19 cellular contexts compared by ENCODE assay signal in genomic region chr16:68468849-68469248, GRCh38. TPM values are rescaled to one million over a fixed set of nuclear protein-coding genes. Genes with fewer than 3 reads are reported as not detected.
DNase-seq lines count a peak whose midpoint lies in the region; ATAC-seq, FAIRE-seq and TF ChIP-seq lines count a peak whose summit lies in the region.
"Had no signal": no experiment of that assay in that cellular context is flagged by ENCODE, and none has a peak within 500 bp of the region (broad histone marks: within the 10 kb centered on the region; RNA-seq: fewer than 3 reads in every experiment).

No MANE protein-coding gene starts in this region.

- peak overlapping the region; percentile 64 for H3K27ac Mint-ChIP-seq in activated CD8-positive, alpha-beta T cell treated with anti-CD3 and anti-CD28 coated beads, Interleukin-2, amount 10 ng/mL, durations not matched to agents 7 days and 5 days
- H3K27ac Mint-ChIP-seq in activated CD8-positive, alpha-beta T cell treated with anti-CD3 and anti-CD28 coated beads for 36 hours: no peak overlapping the region
- peak overlapping the region; percentile 27 for H3K27ac Mint-ChIP-seq in dendritic cell treated with granulocyte-macrophage colony-stimulating factor and Interleukin-4, amounts not matched to agents 40 ng/mL and 50 ng/mL, for 4 days
- peak overlapping the region; percentile 4 for H3K27ac Mint-ChIP-seq in stimulated activated naive B cell treated with anti-CD40 and anti-IgM and Interleukin-4, amounts not matched to agents 10 μg/mL and 1 μg/mL and 100 μg/mL, for 72 hours

- H3K4me1 Mint-ChIP-seq in activated CD8-positive, alpha-beta T cell treated with anti-CD3 and anti-CD28 coated beads, Interleukin-2, amount 10 ng/mL, durations not matched to agents 7 days and 5 days (ENCODE audit: low read depth): peaks cover 46% of the 10 kb centered on the region
- peaks cover 38% of the 10 kb centered on the region for H3K4me1 Mint-ChIP-seq in activated CD8-positive, alpha-beta T cell treated with anti-CD3 and anti-CD28 coated beads for 36 hours (ENCODE audit: low read depth)
- H3K4me1 Mint-ChIP-seq in dendritic cell treated with granulocyte-macrophage colony-stimulating factor and Interleukin-4, amounts not matched to agents 40 ng/mL and 50 ng/mL, for 4 days (ENCODE audit: low read depth): peaks cover 67% of the 10 kb centered on the region
- H3K4me1 Mint-ChIP-seq in stimulated activated naive B cell treated with anti-CD40 and anti-IgM and Interleukin-4, amounts not matched to agents 10 μg/mL and 1 μg/mL and 100 μg/mL, for 72 hours: peaks cover 34 to 60% of the 10 kb centered on the region in 2 donors
- H3K4me1 Mint-ChIP-seq: neural crest cell had no signal

- no peak for DNase-seq in activated CD8-positive, alpha-beta T cell treated with anti-CD3 and anti-CD28 coated beads, Interleukin-2, amount 10 ng/mL, durations not matched to agents 7 days and 5 days
- DNase-seq in activated CD8-positive, alpha-beta T cell treated with anti-CD3 and anti-CD28 coated beads for 36 hours: no peak
- DNase-seq in KBM-7 (peak; percentile 25), GM10266 (ENCODE audit: extremely low spot score) (no peak), LoVo (ENCODE audit: low spot score) (no peak), RCC 7860 (ENCODE audit: low spot score) (no peak)
- DNase-seq in stimulated activated naive B cell treated with anti-CD40 and anti-IgM and Interleukin-4, amounts not matched to agents 10 μg/mL and 1 μg/mL and 100 μg/mL, for 72 hours: no peak
- DNase-seq: ACHN; activated CD4-positive, CD25-positive, alpha-beta regulatory T cell; amniotic stem cell; DMS79; GM23248; NCI-H510A; psoas muscle; SHP77 treated with DMSO at 0.1 percent for 48 hours; stimulated activated CD4-positive, alpha-beta T cell treated with anti-CD3 and anti-CD28 coated beads, Interleukin-4, amount 100 ng/mL, for 4 hours had no signal

- no peaks in the 10 kb centered on the region for H3K9me3 Mint-ChIP-seq in activated CD8-positive, alpha-beta T cell treated with anti-CD3 and anti-CD28 coated beads, Interleukin-2, amount 10 ng/mL, durations not matched to agents 7 days and 5 days (ENCODE audit: insufficient read depth)
- H3K9me3 Mint-ChIP-seq in activated CD8-positive, alpha-beta T cell treated with anti-CD3 and anti-CD28 coated beads for 36 hours: no peaks in the 10 kb centered on the region
- peaks cover 2% of the 10 kb centered on the region for H3K9me3 Mint-ChIP-seq in dendritic cell treated with granulocyte-macrophage colony-stimulating factor and Interleukin-4, amounts not matched to agents 40 ng/mL and 50 ng/mL, for 4 days
- peaks cover under 1% of the 10 kb centered on the region in 2 donors for H3K9me3 Mint-ChIP-seq in stimulated activated naive B cell treated with anti-CD40 and anti-IgM and Interleukin-4, amounts not matched to agents 10 μg/mL and 1 μg/mL and 100 μg/mL, for 72 hours
- H3K9me3 Mint-ChIP-seq: neural crest cell had no signal

- no peak for FAIRE-seq in RCC 7860 (lab: Jason Lieb, UNC)
- FAIRE-seq: frontal cortex had no signal

- no peak for TF ChIP-seq CTCF in activated CD8-positive, alpha-beta T cell treated with anti-CD3 and anti-CD28 coated beads for 36 hours (IDR thresholded peaks at IDR 0.05)
- TF ChIP-seq CTCF in GM10266 (IDR thresholded peaks at IDR 0.05; ENCODE audit: control insufficient read depth, insufficient read depth, low read depth, missing control alignments): no peak

- peaks cover 5% of the 10 kb centered on the region for H3K27me3 Mint-ChIP-seq in activated CD8-positive, alpha-beta T cell treated with anti-CD3 and anti-CD28 coated beads, Interleukin-2, amount 10 ng/mL, durations not matched to agents 7 days and 5 days (ENCODE audit: low read depth)
- no peaks in the 10 kb centered on the region for H3K27me3 Mint-ChIP-seq in activated CD8-positive, alpha-beta T cell treated with anti-CD3 and anti-CD28 coated beads for 36 hours
- no peaks in the 10 kb centered on the region for H3K27me3 Mint-ChIP-seq in dendritic cell treated with granulocyte-macrophage colony-stimulating factor and Interleukin-4, amounts not matched to agents 40 ng/mL and 50 ng/mL, for 4 days
- no peaks in the 10 kb centered on the region for H3K27me3 Mint-ChIP-seq in stimulated activated naive B cell treated with anti-CD40 and anti-IgM and Interleukin-4, amounts not matched to agents 10 μg/mL and 1 μg/mL and 100 μg/mL, for 72 hours

- POLR2A ChIA-PET in activated CD8-positive, alpha-beta T cell treated with anti-CD3 and anti-CD28 coated beads, Interleukin-2, amount 10 ng/mL, durations not matched to agents 7 days and 5 days (lab: Charles Lee): no interaction called here
- POLR2A ChIA-PET in activated CD8-positive, alpha-beta T cell treated with anti-CD3 and anti-CD28 coated beads for 36 hours (lab: Charles Lee): interaction anchor here (0.6 to 1.8 kb wide), 3 partner anchors 224 to 1765 kb away, joined by 3 to 5 read pairs (median 3); partner anchors contain the start of genes PLA2G15 and TANGO6

- peak overlapping the region; percentile 26 for H3K4me3 Mint-ChIP-seq in activated CD8-positive, alpha-beta T cell treated with anti-CD3 and anti-CD28 coated beads, Interleukin-2, amount 10 ng/mL, durations not matched to agents 7 days and 5 days
- no peak overlapping the region for H3K4me3 Mint-ChIP-seq in activated CD8-positive, alpha-beta T cell treated with anti-CD3 and anti-CD28 coated beads for 36 hours
- no peak overlapping the region for H3K4me3 Mint-ChIP-seq in dendritic cell treated with granulocyte-macrophage colony-stimulating factor and Interleukin-4, amounts not matched to agents 40 ng/mL and 50 ng/mL, for 4 days
- no peak overlapping the region for H3K4me3 Mint-ChIP-seq in stimulated activated naive B cell treated with anti-CD40 and anti-IgM and Interleukin-4, amounts not matched to agents 10 μg/mL and 1 μg/mL and 100 μg/mL, for 72 hours
- H3K4me3 Mint-ChIP-seq: neural crest cell had no signal

- in situ Hi-C loops in KBM-7 (cut with MboI; ENCODE audit: low pct_unique_long_range_greater_than_20kb, low sequenced_read_pairs): no loop called here

- intact Hi-C loops in activated CD8-positive, alpha-beta T cell treated with anti-CD3 and anti-CD28 coated beads for 36 hours (cut with micrococcal nuclease): no loop called here
- intact Hi-C loops in dendritic cell treated with granulocyte-macrophage colony-stimulating factor and Interleukin-4, amounts not matched to agents 40 ng/mL and 50 ng/mL, for 4 days (cut with micrococcal nuclease): no loop called here

- ATAC-seq in activated CD8-positive, alpha-beta T cell treated with anti-CD3 and anti-CD28 coated beads, Interleukin-2, amount 10 ng/mL, durations not matched to agents 7 days and 5 days: no peak
- no peak for ATAC-seq in activated CD8-positive, alpha-beta T cell treated with anti-CD3 and anti-CD28 coated beads for 36 hours
- no peak for ATAC-seq in stimulated activated naive B cell treated with anti-CD40 and anti-IgM and Interleukin-4, amounts not matched to agents 10 μg/mL and 1 μg/mL and 100 μg/mL, for 72 hours (replicated peaks)
- ATAC-seq: psoas muscle had no signal

- H3K36me3 Mint-ChIP-seq in activated CD8-positive, alpha-beta T cell treated with anti-CD3 and anti-CD28 coated beads, Interleukin-2, amount 10 ng/mL, durations not matched to agents 7 days and 5 days (ENCODE audit: low read depth): no peaks in the 10 kb centered on the region
- no peaks in the 10 kb centered on the region for H3K36me3 Mint-ChIP-seq in activated CD8-positive, alpha-beta T cell treated with anti-CD3 and anti-CD28 coated beads for 36 hours (ENCODE audit: low read depth)
- H3K36me3 Mint-ChIP-seq in dendritic cell treated with granulocyte-macrophage colony-stimulating factor and Interleukin-4, amounts not matched to agents 40 ng/mL and 50 ng/mL, for 4 days (ENCODE audit: low read depth): no peaks in the 10 kb centered on the region
- H3K36me3 Mint-ChIP-seq in stimulated activated naive B cell treated with anti-CD40 and anti-IgM and Interleukin-4, amounts not matched to agents 10 μg/mL and 1 μg/mL and 100 μg/mL, for 72 hours: peaks cover 0 to under 1% of the 10 kb centered on the region in 2 donors

- CTCF ChIA-PET in activated CD8-positive, alpha-beta T cell treated with anti-CD3 and anti-CD28 coated beads, Interleukin-2, amount 10 ng/mL, durations not matched to agents 7 days and 5 days (lab: Charles Lee): interaction anchor here (0.7 to 4.6 kb wide), 8 partner anchors 13 to 207 kb away, joined by 3 to 31 read pairs (median 4); no protein-coding TSS in a partner anchor
- CTCF ChIA-PET in activated CD8-positive, alpha-beta T cell treated with anti-CD3 and anti-CD28 coated beads for 36 hours (lab: Charles Lee): interaction anchor here (1.0 to 3.3 kb wide), 7 partner anchors 17 to 683 kb away, joined by 3 to 15 read pairs (median 4); no protein-coding TSS in a partner anchor

RNA-seq across cellular contexts. Expression of gene SMPD3, which starts 20.5 kb away (rescaled TPM):
- 10 to 100 TPM; 11.1 to 12.0 TPM for total RNA-seq in activated CD8-positive, alpha-beta T cell treated with anti-CD3 and anti-CD28 coated beads, Interleukin-2, amount 10 ng/mL, durations not matched to agents 7 days and 5 days
- under 1 TPM; 0.16 to 0.63 TPM for total RNA-seq in activated CD8-positive, alpha-beta T cell treated with anti-CD3 and anti-CD28 coated beads for 36 hours

Comparison
In these comparisons a context has a peak if more than half of its experiments do, and no peak if none do; other contexts are left out.
1. RNA of gene SMPD3, which starts 20.5 kb away (total RNA-seq): 11.1 to 12.0 TPM in activated CD8-positive, alpha-beta T cell treated with anti-CD3 and anti-CD28 coated beads, Interleukin-2, amount 10 ng/mL, durations not matched to agents 7 days and 5 days; 0.16 to 0.63 TPM in activated CD8-positive, alpha-beta T cell treated with anti-CD3 and anti-CD28 coated beads for 36 hours; every median in the first group is over 4 times any median in the second.